ENCODE assay signal across 25 cellular contexts in the genomic region with DNA sequence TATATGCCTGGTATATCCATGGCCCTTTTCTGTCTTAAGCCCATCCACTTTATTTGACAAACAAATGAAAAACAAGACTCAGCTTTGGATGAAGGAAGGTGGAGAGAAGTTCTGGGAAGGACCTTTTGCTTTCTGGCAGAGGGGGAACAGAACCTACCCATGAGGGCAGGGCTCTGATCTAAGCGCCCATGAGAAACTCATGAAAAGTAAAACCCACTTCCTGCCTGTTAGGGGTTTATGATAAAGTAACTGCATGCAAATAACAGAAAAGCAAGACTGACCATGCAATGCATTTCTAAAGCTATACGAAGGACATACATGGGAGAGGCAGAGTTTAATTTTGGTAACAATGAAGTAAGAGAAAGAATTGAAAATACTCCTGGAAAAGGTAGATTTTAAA.
"Had no signal": no experiment of that assay in that cellular context is flagged by ENCODE, and none has a peak within 500 bp of the region (broad histone marks: within the 10 kb centered on the region; RNA-seq: fewer than 3 reads in every experiment).

No MANE protein-coding gene starts in this region.

- H3K4me3 Mint-ChIP-seq: activated naive CD8-positive, alpha-beta T cell; activated T-cell treated with anti-CD3 and anti-CD28 coated beads, Interleukin-2, amount 50 U/mL, for 4 hours; dendritic cell treated with granulocyte-macrophage colony-stimulating factor and Interleukin-4, amounts not matched to agents 40 ng/mL and 50 ng/mL, for 4 days; natural killer cell; T-helper 2 cell treated with Interferon-gamma antibody and Interleukin-4, amounts not matched to agents 5 μg/mL and 100 μg/mL, for 36 hours had no signal

- H3K9me3 Mint-ChIP-seq: activated T-cell treated with anti-CD3 and anti-CD28 coated beads, Interleukin-2, amount 50 U/mL, for 4 hours; activated T-helper 2 cell treated with anti-CD3 and anti-CD28 coated beads, Interferon-gamma antibody, Interleukin-2, Interleukin-4, amounts not matched to agents 10 μg/mL and 5 μg/mL and 100 μg/mL, durations not matched to agents 14 hours and 24 hours and 36 hours; dendritic cell treated with granulocyte-macrophage colony-stimulating factor and Interleukin-4, amounts not matched to agents 40 ng/mL and 50 ng/mL, for 4 days; natural killer cell; T-helper 2 cell treated with Interferon-gamma antibody and Interleukin-4, amounts not matched to agents 5 μg/mL and 100 μg/mL, for 36 hours had no signal

- H3K4me3 ChIP-seq: adrenal gland, ascending aorta, lower lobe of right lung, ovary, prostate gland, upper lobe of left lung had no signal

- H3K27ac ChIP-seq: adrenal gland, ascending aorta, brain microvascular endothelial cell, lower lobe of right lung, ovary, prostate gland, upper lobe of left lung, WERI-Rb-1 had no signal

- ATAC-seq: activated T-cell treated with anti-CD3 and anti-CD28 coated beads, Interleukin-2, amount 50 U/mL, for 4 hours; left lobe of liver; lower lobe of right lung; natural killer cell had no signal

- H3K36me3 ChIP-seq: adrenal gland, ascending aorta, brain microvascular endothelial cell, lower lobe of right lung, ovary, prostate gland, upper lobe of left lung, WERI-Rb-1 had no signal

- H3K9me3 ChIP-seq: adrenal gland, ascending aorta, lower lobe of right lung, ovary, prostate gland, upper lobe of left lung had no signal

- H3K27ac Mint-ChIP-seq: activated naive CD8-positive, alpha-beta T cell; activated T-helper 2 cell treated with anti-CD3 and anti-CD28 coated beads, Interferon-gamma antibody, Interleukin-2, Interleukin-4, amounts not matched to agents 10 μg/mL and 5 μg/mL and 100 μg/mL, durations not matched to agents 14 hours and 24 hours and 36 hours; dendritic cell treated with granulocyte-macrophage colony-stimulating factor and Interleukin-4, amounts not matched to agents 40 ng/mL and 50 ng/mL, for 4 days; natural killer cell; T-helper 2 cell treated with Interferon-gamma antibody and Interleukin-4, amounts not matched to agents 5 μg/mL and 100 μg/mL, for 36 hours had no signal

- DNase-seq: activated CD4-positive, alpha-beta T cell treated with anti-CD3 and anti-CD28 coated beads for 1 hour; activated CD8-positive, alpha-beta memory T cell treated with anti-CD3 and anti-CD28 coated beads for 24 hours; activated CD8-positive, alpha-beta memory T cell treated with anti-CD3 and anti-CD28 coated beads, Interleukin-2, amount 50 U/mL, for 4 hours; activated naive CD4-positive, alpha-beta T cell; activated T-cell treated with anti-CD3 and anti-CD28 coated beads, Interleukin-2, amount 50 U/mL, for 4 hours; adrenal gland; brain microvascular endothelial cell; caudate nucleus; effector CD8-positive, alpha-beta T cell; erythroblast; foreskin fibroblast; lower lobe of right lung; natural killer cell; ovary; stimulated activated CD4-positive, alpha-beta T cell treated with anti-CD3 and anti-CD28 coated beads, Interleukin-4, amount 100 ng/mL, for 1 hour; stimulated activated naive CD4-positive, alpha-beta T cell treated with Interleukin-2 at 50 U/mL for 16 hours; WERI-Rb-1 had no signal

- H3K36me3 Mint-ChIP-seq: natural killer cell had no signal

- H3K4me1 ChIP-seq: adrenal gland, ascending aorta, lower lobe of right lung, prostate gland, upper lobe of left lung had no signal

- H3K27me3 ChIP-seq: adrenal gland, ascending aorta, brain microvascular endothelial cell, ovary, upper lobe of left lung had no signal
